Comparison of ENCODE assay signal across 16 cellular contexts in genomic region chr13:109447667-109448066, GRCh38.
DNase-seq lines count a peak whose midpoint lies in the region; ATAC-seq and TF ChIP-seq lines count a peak whose summit lies in the region.
"Had no signal": no experiment of that assay in that cellular context is flagged by ENCODE, and none has a peak within 500 bp of the region (broad histone marks: within the 10 kb centered on the region; RNA-seq: fewer than 3 reads in every experiment).

No MANE protein-coding gene starts in this region.

- H3K9me3 ChIP-seq in upper lobe of right lung (no peaks in the 10 kb centered on the region), gastrocnemius medialis (no peaks in the 10 kb centered on the region)

- H3K9me3 Mint-ChIP-seq in activated CD4-positive, alpha-beta T cell treated with anti-CD3 and anti-CD28 coated beads, Interleukin-2, amount 10 ng/mL, durations not matched to agents 24 days and 14 days: peaks cover 5% of the 10 kb centered on the region
- H3K9me3 Mint-ChIP-seq in activated naive CD4-positive, alpha-beta T cell treated with anti-CD3 and anti-CD28 coated beads, Interleukin-2, amount 10 ng/mL, durations not matched to agents 7 days and 5 days: no peaks in the 10 kb centered on the region

- H3K27ac ChIP-seq in VCaP (no peak overlapping the region), upper lobe of right lung (no peak overlapping the region), gastrocnemius medialis (no peak overlapping the region)
- H3K27ac ChIP-seq: 22Rv1, BLaER1 had no signal

- CTCF ChIA-PET in activated naive CD4-positive, alpha-beta T cell treated with anti-CD3 and anti-CD28 coated beads, Interleukin-2, amount 10 ng/mL, durations not matched to agents 7 days and 5 days (lab: Charles Lee): no interaction called here

- in situ Hi-C loops in gastrocnemius medialis (cut with MboI; ENCODE audit: low sequenced_read_pairs in 4 of 4): no loop called here

- no peaks in the 10 kb centered on the region for H3K4me1 ChIP-seq in upper lobe of right lung
- no peaks in the 10 kb centered on the region for H3K4me1 ChIP-seq in gastrocnemius medialis
- H3K4me1 ChIP-seq: BLaER1, Caco-2 had no signal

- no peaks in the 10 kb centered on the region for H3K27me3 Mint-ChIP-seq in activated CD4-positive, alpha-beta T cell treated with anti-CD3 and anti-CD28 coated beads, Interleukin-2, amount 10 ng/mL, durations not matched to agents 24 days and 14 days
- H3K27me3 Mint-ChIP-seq in activated naive CD4-positive, alpha-beta T cell treated with anti-CD3 and anti-CD28 coated beads, Interleukin-2, amount 10 ng/mL, durations not matched to agents 7 days and 5 days: no peaks in the 10 kb centered on the region

- H3K36me3 Mint-ChIP-seq in activated CD4-positive, alpha-beta T cell treated with anti-CD3 and anti-CD28 coated beads, Interleukin-2, amount 10 ng/mL, durations not matched to agents 24 days and 14 days (ENCODE audit: low read depth): no peaks in the 10 kb centered on the region
- no peaks in the 10 kb centered on the region for H3K36me3 Mint-ChIP-seq in activated naive CD4-positive, alpha-beta T cell treated with anti-CD3 and anti-CD28 coated beads, Interleukin-2, amount 10 ng/mL, durations not matched to agents 7 days and 5 days
- H3K36me3 Mint-ChIP-seq: CD8-positive, alpha-beta memory T cell had no signal

- no peaks in the 10 kb centered on the region for H3K4me1 Mint-ChIP-seq in activated CD4-positive, alpha-beta T cell treated with anti-CD3 and anti-CD28 coated beads, Interleukin-2, amount 10 ng/mL, durations not matched to agents 24 days and 14 days
- H3K4me1 Mint-ChIP-seq in activated naive CD4-positive, alpha-beta T cell treated with anti-CD3 and anti-CD28 coated beads, Interleukin-2, amount 10 ng/mL, durations not matched to agents 7 days and 5 days: no peaks in the 10 kb centered on the region
- H3K4me1 Mint-ChIP-seq: CD8-positive, alpha-beta memory T cell had no signal

- intact Hi-C loops in activated CD4-positive, alpha-beta T cell treated with anti-CD3 and anti-CD28 coated beads, Interleukin-2, amount 10 ng/mL, durations not matched to agents 24 days and 14 days (cut with micrococcal nuclease): no loop called here
- intact Hi-C loops in upper lobe of right lung (cut with DNase I): no loop called here
- intact Hi-C loops in gastrocnemius medialis (cut with DNase I; ENCODE audit: low total_unique reads): no loop called here

- TF ChIP-seq CTCF in VCaP (conservative IDR thresholded peaks at IDR 0.05): 0 out of 2 replicates have a peak, but pooled peaks have one; percentile 14
- TF ChIP-seq CTCF in upper lobe of right lung (IDR thresholded peaks at IDR 0.05): no peak
- no peak for TF ChIP-seq CTCF in gastrocnemius medialis (IDR thresholded peaks at IDR 0.05 in 4 of 5, conservative IDR thresholded peaks at IDR 0.05 in 1 of 5)

- H3K27ac Mint-ChIP-seq in activated CD4-positive, alpha-beta T cell treated with anti-CD3 and anti-CD28 coated beads, Interleukin-2, amount 10 ng/mL, durations not matched to agents 24 days and 14 days: no peak overlapping the region
- no peak overlapping the region for H3K27ac Mint-ChIP-seq in activated naive CD4-positive, alpha-beta T cell treated with anti-CD3 and anti-CD28 coated beads, Interleukin-2, amount 10 ng/mL, durations not matched to agents 7 days and 5 days
- H3K27ac Mint-ChIP-seq: CD8-positive, alpha-beta memory T cell; GM23338 had no signal

- H3K27me3 ChIP-seq in upper lobe of right lung (no peaks in the 10 kb centered on the region), gastrocnemius medialis (no peaks in the 10 kb centered on the region)
- H3K27me3 ChIP-seq: BLaER1 had no signal

- peak; percentile 25 for ATAC-seq in upper lobe of right lung
- ATAC-seq in gastrocnemius medialis: no peak
- ATAC-seq: GM23338 had no signal

- no peaks in the 10 kb centered on the region for H3K36me3 ChIP-seq in upper lobe of right lung
- H3K36me3 ChIP-seq in gastrocnemius medialis: no peaks in the 10 kb centered on the region

- TF ChIP-seq POLR2A in gastrocnemius medialis (IDR thresholded peaks at IDR 0.05): no peak

- H3K4me3 ChIP-seq in upper lobe of right lung (no peak overlapping the region), gastrocnemius medialis (no peak overlapping the region)
- H3K4me3 ChIP-seq: BLaER1, GM23338 had no signal

- peak; percentile 54 for DNase-seq in activated CD4-positive, alpha-beta T cell treated with anti-CD3 and anti-CD28 coated beads, Interleukin-2, amount 10 ng/mL, durations not matched to agents 24 days and 14 days
- no peak for DNase-seq in activated CD4-positive, alpha-beta T cell treated with anti-CD3 and anti-CD28 coated beads for 1 hour
- DNase-seq in kidney tubule cell (ENCODE audit: low spot score) (peak; percentile 43), upper lobe of right lung (no peak), NCI-H1417 (lab: John Stamatoyannopoulos, UW) (no peak), gastrocnemius medialis (no peak)
- DNase-seq in activated naive CD4-positive, alpha-beta T cell treated with anti-CD3 and anti-CD28 coated beads, Interleukin-2, amount 10 ng/mL, durations not matched to agents 7 days and 5 days: no peak
- DNase-seq: AML-193; Caco-2; CD8-positive, alpha-beta memory T cell; H7; IMR-90 had no signal

- H3K4me3 Mint-ChIP-seq in activated CD4-positive, alpha-beta T cell treated with anti-CD3 and anti-CD28 coated beads, Interleukin-2, amount 10 ng/mL, durations not matched to agents 24 days and 14 days: no peak overlapping the region
- no peak overlapping the region for H3K4me3 Mint-ChIP-seq in activated naive CD4-positive, alpha-beta T cell treated with anti-CD3 and anti-CD28 coated beads, Interleukin-2, amount 10 ng/mL, durations not matched to agents 7 days and 5 days
- H3K4me3 Mint-ChIP-seq: CD8-positive, alpha-beta memory T cell; GM23338 had no signal

Comparison
In these comparisons a context has a peak if more than half of its experiments do, and no peak if none do; other contexts are left out.
1. DNase-seq: peak in activated CD4-positive, alpha-beta T cell treated with anti-CD3 and anti-CD28 coated beads, Interleukin-2, amount 10 ng/mL, durations not matched to agents 24 days and 14 days (single experiment) and kidney tubule cell (single experiment); none in activated CD4-positive, alpha-beta T cell treated with anti-CD3 and anti-CD28 coated beads for 1 hour (single experiment), upper lobe of right lung (single experiment), NCI-H1417 (0 of 3), gastrocnemius medialis (0 of 2) and activated naive CD4-positive, alpha-beta T cell treated with anti-CD3 and anti-CD28 coated beads, Interleukin-2, amount 10 ng/mL, durations not matched to agents 7 days and 5 days (single experiment).